ENCODE assay signal across 2 cellular contexts in the genomic region with DNA sequence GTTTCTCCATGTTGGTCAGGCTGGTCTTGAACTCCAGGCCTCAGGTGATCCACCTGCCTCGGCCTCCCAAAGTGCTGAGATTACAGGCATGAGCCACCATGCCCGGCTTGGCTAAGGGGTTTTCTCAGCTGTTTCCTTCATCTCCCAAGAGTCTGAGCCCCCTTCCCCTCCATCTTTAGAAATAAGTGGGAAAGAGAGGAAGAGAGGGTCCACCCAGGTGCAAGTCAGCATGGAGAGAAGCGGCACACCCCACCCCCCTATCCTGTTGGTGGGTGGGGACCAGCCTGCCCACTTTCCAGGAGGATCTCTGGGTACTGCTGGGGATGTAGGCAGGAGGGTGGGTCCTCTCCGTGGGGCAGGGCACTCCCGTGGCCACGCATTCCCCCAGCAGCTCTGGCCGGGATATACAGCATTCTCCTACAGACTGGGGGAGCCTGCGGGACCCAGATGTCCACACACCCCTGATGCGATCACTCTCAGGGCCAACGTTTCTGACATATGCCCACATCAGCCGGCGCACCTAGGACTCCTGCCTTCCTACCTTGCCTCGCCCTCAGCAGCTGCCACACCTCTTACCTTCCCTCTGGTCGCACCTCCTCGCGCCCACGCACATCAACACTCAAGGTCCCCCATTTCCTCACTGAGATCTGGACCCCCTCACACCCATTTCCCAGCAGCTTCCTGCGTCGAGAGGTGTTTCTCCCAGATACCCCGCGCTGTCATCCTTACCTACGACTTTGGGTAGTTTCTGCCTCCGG.
TF ChIP-seq lines count a peak whose summit lies in the region.

No MANE protein-coding gene starts in this region.

TF ChIP-seq in SK-N-SH treated with all-trans-retinoic acid at 6 μM for 48 hours, 23 proteins besides CTCF, POLR2A, EP300 and RAD21 (continued from another document):
- TF ChIP-seq, protein P1, sequence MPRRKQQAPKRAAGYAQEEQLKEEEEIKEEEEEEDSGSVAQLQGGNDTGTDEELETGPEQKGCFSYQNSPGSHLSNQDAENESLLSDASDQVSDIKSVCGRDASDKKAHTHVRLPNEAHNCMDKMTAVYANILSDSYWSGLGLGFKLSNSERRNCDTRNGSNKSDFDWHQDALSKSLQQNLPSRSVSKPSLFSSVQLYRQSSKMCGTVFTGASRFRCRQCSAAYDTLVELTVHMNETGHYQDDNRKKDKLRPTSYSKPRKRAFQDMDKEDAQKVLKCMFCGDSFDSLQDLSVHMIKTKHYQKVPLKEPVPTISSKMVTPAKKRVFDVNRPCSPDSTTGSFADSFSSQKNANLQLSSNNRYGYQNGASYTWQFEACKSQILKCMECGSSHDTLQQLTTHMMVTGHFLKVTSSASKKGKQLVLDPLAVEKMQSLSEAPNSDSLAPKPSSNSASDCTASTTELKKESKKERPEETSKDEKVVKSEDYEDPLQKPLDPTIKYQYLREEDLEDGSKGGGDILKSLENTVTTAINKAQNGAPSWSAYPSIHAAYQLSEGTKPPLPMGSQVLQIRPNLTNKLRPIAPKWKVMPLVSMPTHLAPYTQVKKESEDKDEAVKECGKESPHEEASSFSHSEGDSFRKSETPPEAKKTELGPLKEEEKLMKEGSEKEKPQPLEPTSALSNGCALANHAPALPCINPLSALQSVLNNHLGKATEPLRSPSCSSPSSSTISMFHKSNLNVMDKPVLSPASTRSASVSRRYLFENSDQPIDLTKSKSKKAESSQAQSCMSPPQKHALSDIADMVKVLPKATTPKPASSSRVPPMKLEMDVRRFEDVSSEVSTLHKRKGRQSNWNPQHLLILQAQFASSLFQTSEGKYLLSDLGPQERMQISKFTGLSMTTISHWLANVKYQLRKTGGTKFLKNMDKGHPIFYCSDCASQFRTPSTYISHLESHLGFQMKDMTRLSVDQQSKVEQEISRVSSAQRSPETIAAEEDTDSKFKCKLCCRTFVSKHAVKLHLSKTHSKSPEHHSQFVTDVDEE (CRISPR knock-in tag; IDR thresholded peaks at IDR 0.05), result no peak
- TF ChIP-seq, protein P2, sequence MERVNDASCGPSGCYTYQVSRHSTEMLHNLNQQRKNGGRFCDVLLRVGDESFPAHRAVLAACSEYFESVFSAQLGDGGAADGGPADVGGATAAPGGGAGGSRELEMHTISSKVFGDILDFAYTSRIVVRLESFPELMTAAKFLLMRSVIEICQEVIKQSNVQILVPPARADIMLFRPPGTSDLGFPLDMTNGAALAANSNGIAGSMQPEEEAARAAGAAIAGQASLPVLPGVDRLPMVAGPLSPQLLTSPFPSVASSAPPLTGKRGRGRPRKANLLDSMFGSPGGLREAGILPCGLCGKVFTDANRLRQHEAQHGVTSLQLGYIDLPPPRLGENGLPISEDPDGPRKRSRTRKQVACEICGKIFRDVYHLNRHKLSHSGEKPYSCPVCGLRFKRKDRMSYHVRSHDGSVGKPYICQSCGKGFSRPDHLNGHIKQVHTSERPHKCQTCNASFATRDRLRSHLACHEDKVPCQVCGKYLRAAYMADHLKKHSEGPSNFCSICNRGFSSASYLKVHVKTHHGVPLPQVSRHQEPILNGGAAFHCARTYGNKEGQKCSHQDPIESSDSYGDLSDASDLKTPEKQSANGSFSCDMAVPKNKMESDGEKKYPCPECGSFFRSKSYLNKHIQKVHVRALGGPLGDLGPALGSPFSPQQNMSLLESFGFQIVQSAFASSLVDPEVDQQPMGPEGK (CRISPR knock-in tag; IDR thresholded peaks at IDR 0.05; ENCODE audit: borderline replicate concordance), result no peak
- no peak for TF ChIP-seq POU6F1 (CRISPR knock-in tag; IDR thresholded peaks at IDR 0.05; ENCODE audit: borderline replicate concordance, low read depth)
- TF ChIP-seq, protein P3, sequence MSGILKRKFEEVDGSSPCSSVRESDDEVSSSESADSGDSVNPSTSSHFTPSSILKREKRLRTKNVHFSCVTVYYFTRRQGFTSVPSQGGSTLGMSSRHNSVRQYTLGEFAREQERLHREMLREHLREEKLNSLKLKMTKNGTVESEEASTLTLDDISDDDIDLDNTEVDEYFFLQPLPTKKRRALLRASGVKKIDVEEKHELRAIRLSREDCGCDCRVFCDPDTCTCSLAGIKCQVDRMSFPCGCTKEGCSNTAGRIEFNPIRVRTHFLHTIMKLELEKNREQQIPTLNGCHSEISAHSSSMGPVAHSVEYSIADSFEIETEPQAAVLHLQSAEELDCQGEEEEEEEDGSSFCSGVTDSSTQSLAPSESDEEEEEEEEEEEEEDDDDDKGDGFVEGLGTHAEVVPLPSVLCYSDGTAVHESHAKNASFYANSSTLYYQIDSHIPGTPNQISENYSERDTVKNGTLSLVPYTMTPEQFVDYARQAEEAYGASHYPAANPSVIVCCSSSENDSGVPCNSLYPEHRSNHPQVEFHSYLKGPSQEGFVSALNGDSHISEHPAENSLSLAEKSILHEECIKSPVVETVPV (CRISPR knock-in tag; IDR thresholded peaks at IDR 0.05), result no peak
- TF ChIP-seq SNAI2 (CRISPR knock-in tag; IDR thresholded peaks at IDR 0.05), result no peak
- no peak for TF ChIP-seq ZFP30 (CRISPR knock-in tag; IDR thresholded peaks at IDR 0.05)
- no peak for TF ChIP-seq OSR1 (CRISPR knock-in tag; IDR thresholded peaks at IDR 0.05)
- no peak for TF ChIP-seq CSDC2 (CRISPR knock-in tag; IDR thresholded peaks at IDR 0.05)
- TF ChIP-seq GLIS3 (CRISPR knock-in tag; IDR thresholded peaks at IDR 0.05), result no peak
- no peak for TF ChIP-seq ZFP3 (CRISPR knock-in tag; IDR thresholded peaks at IDR 0.05)
- no peak for TF ChIP-seq ZC3H10 (CRISPR knock-in tag; IDR thresholded peaks at IDR 0.05)
- no peak for TF ChIP-seq ZNF8 (CRISPR knock-in tag; IDR thresholded peaks at IDR 0.05)
- TF ChIP-seq TCF4 (CRISPR knock-in tag; IDR thresholded peaks at IDR 0.05; ENCODE audit: borderline replicate concordance), result no peak
- no peak for TF ChIP-seq ISL1 (CRISPR knock-in tag; IDR thresholded peaks at IDR 0.05)
- TF ChIP-seq, protein P4, sequence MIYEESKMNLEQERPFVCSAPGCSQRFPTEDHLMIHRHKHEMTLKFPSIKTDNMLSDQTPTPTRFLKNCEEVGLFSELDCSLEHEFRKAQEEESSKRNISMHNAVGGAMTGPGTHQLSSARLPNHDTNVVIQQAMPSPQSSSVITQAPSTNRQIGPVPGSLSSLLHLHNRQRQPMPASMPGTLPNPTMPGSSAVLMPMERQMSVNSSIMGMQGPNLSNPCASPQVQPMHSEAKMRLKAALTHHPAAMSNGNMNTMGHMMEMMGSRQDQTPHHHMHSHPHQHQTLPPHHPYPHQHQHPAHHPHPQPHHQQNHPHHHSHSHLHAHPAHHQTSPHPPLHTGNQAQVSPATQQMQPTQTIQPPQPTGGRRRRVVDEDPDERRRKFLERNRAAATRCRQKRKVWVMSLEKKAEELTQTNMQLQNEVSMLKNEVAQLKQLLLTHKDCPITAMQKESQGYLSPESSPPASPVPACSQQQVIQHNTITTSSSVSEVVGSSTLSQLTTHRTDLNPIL (CRISPR knock-in tag; IDR thresholded peaks at IDR 0.05; ENCODE audit: low read depth), result no peak
TF ChIP-seq in SK-N-SH treated with all-trans-retinoic acid at 6 μM for 48 hours: peak in this region for 0.

TF ChIP-seq in SK-N-SH, 30 proteins besides CTCF, POLR2A, EP300 and RAD21 (continued from another document):
- TF ChIP-seq USF2 (IDR thresholded peaks at IDR 0.05; ENCODE audit: borderline replicate concordance, low read depth, low read length), result no peak
- TF ChIP-seq TAF1 (IDR thresholded peaks at IDR 0.05; ENCODE audit: borderline replicate concordance, low read depth, low read length), result no peak
- no peak for TF ChIP-seq USF1 (IDR thresholded peaks at IDR 0.05; ENCODE audit: borderline replicate concordance, low read depth)
- no peak for TF ChIP-seq GATA2 (CRISPR knock-in tag; IDR thresholded peaks at IDR 0.05)
- no peak for TF ChIP-seq FOSL2 (IDR thresholded peaks at IDR 0.05; ENCODE audit: borderline replicate concordance, low read depth)
- no peak for TF ChIP-seq TCF12 (IDR thresholded peaks at IDR 0.05)
